1 cellular context compared by ENCODE assay signal in the genomic region with DNA sequence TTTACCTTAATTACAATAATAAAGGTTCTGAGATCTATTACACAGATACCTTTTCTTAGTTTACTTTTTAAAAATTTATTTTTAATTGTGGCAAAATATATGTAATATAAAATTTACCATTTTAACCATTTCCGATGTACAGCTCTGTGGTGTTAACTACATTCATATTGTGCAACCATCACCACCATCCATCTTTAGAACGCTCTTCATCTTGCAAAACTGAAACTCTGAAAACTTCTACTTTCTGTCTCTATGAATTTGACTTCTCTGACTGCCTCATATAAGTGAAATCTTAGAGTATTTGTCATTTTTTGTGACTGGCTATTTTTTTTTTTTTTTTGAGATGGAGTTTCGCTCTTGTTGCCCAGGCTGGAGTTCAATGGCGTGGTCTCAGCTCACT.
TF ChIP-seq lines count a peak whose summit lies in the region.

No MANE protein-coding gene starts in this region.

TF ChIP-seq in HepG2, 621 proteins besides CTCF, POLR2A, EP300 and RAD21:
- TF ChIP-seq TSC22D2 (CRISPR knock-in tag; IDR thresholded peaks at IDR 0.05; ENCODE audit: borderline replicate concordance) (no peak), CEBPB (IDR thresholded peaks at IDR 0.05; ENCODE audit: borderline replicate concordance, low read depth, low read length) (peak; percentile 56; the same call in 1 of the 2 replicates)
TF ChIP-seq in HepG2: peak in this region for 1.
